Comparison of ENCODE assay signal across 23 cellular contexts in the genomic region with DNA sequence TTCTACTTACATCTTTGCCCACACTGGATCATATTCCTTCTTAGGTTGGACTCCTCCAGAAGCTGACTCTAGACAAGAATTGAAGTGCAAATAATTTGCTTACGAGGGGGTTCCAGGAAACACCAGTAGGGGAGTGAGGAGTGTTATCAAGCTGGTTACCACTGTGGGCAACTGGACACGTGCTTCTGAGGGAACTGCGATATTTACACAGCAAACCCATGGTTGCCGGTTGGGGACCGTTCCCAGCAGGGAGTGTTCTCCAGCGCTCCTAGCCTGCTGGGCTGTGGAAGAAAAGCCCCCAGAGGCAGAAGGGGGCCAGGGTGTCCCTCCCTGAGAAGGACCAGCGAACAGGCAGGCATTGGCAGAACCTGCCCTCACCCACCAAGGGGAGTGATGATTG. TPM values are rescaled to one million over a fixed set of nuclear protein-coding genes. Genes with fewer than 3 reads are reported as not detected.
DNase-seq lines count a peak whose midpoint lies in the region; ATAC-seq, FAIRE-seq and TF ChIP-seq lines count a peak whose summit lies in the region.
"Had no signal": no experiment of that assay in that cellular context is flagged by ENCODE, and none has a peak within 500 bp of the region (broad histone marks: within the 10 kb centered on the region; RNA-seq: fewer than 3 reads in every experiment).

No MANE protein-coding gene starts in this region.

- H3K27ac Mint-ChIP-seq in chondrocyte (ENCODE audit: unreplicated experiment) = no peak overlapping the region
- H3K27ac Mint-ChIP-seq: CD8-positive, alpha-beta T cell; HFFc6 had no signal

- no peak for TF ChIP-seq POLR2A in HepG2 (IDR thresholded peaks at IDR 0.05; ENCODE audit: insufficient read depth in 1 of 2, low read depth in 2 of 2, low read length in 2 of 2)
- TF ChIP-seq POLR2A in right lobe of liver (IDR thresholded peaks at IDR 0.05) = no peak
- TF ChIP-seq POLR2A in erythroblast (IDR thresholded peaks at IDR 0.05; ENCODE audit: low read length) = no peak

- H3K4me3 ChIP-seq in HepG2 (replicated peaks in 1 of 3; ENCODE audit: insufficient read depth in 1 of 3, low read depth in 2 of 3, low read length in 3 of 3) (no peak overlapping the region), right lobe of liver (no peak overlapping the region)
- H3K4me3 ChIP-seq: BLaER1 had no signal

- H3K36me3 ChIP-seq in HepG2 (replicated peaks in 1 of 2; ENCODE audit: control insufficient read depth in 1 of 2, insufficient read depth in 2 of 2, low read length in 2 of 2) (no peaks in the 10 kb centered on the region), right lobe of liver (no peaks in the 10 kb centered on the region)

- POLR2A ChIA-PET in HepG2 (lab: Yijun Ruan, JAX) = no interaction called here

- H3K27ac ChIP-seq in HepG2 (ENCODE audit: extremely low read length, insufficient read depth, low read length) = no peak overlapping the region
- no peak overlapping the region for H3K27ac ChIP-seq in right lobe of liver
- H3K27ac ChIP-seq: BLaER1, HL-60, RWPE1 had no signal

- H3K4me1 Mint-ChIP-seq in chondrocyte (ENCODE audit: low read depth) = peaks cover 27% of the 10 kb centered on the region

- H3K9me3 Mint-ChIP-seq in chondrocyte (ENCODE audit: low read depth) = no peaks in the 10 kb centered on the region
- H3K9me3 Mint-ChIP-seq: CD8-positive, alpha-beta T cell; HFFc6 had no signal

- no TSS peak for BruUV-seq in HepG2 (replicated peaks; lab: Mats Ljungman, UMichigan)

- H3K4me1 ChIP-seq in HepG2 (ENCODE audit: insufficient read depth, low read length) = peaks cover 31% of the 10 kb centered on the region
- no peaks in the 10 kb centered on the region for H3K4me1 ChIP-seq in right lobe of liver

- CTCF ChIA-PET in HepG2 (lab: Yijun Ruan, JAX; ENCODE audit: low intra/inter-chr PET ratio, low total read pairs) = interaction anchor here (0.6 kb wide), 1 partner anchor 40 kb away, joined by 3 read pairs; no protein-coding TSS in a partner anchor

- no peak for TF ChIP-seq CTCF in HepG2 (CRISPR knock-in tag; IDR thresholded peaks at IDR 0.05)
- TF ChIP-seq CTCF in right lobe of liver (IDR thresholded peaks at IDR 0.05) = no peak
- no peak for TF ChIP-seq CTCF in chondrocyte (IDR thresholded peaks at IDR 0.05)

- H3K4me3 Mint-ChIP-seq in chondrocyte (ENCODE audit: unreplicated experiment) = no peak overlapping the region
- H3K4me3 Mint-ChIP-seq: CD8-positive, alpha-beta T cell; HFFc6 had no signal

- intact Hi-C loops in HepG2 (cut with micrococcal nuclease; ENCODE audit: unreplicated experiment) (no loop called here), right lobe of liver (cut with DNase I) (no loop called here)

- no peak overlapping the region for H3K9ac ChIP-seq in HepG2 (ENCODE audit: insufficient read depth, low read depth, low read length)
- H3K9ac ChIP-seq: BLaER1 had no signal

- TF ChIP-seq RAD21 in HepG2 (CRISPR knock-in tag; IDR thresholded peaks at IDR 0.05) = no peak

- TF ChIP-seq EP300 in HepG2 (IDR thresholded peaks at IDR 0.05; ENCODE audit: low read depth in 2 of 2, low read length in 2 of 2) = no peak
- no peak for TF ChIP-seq EP300 in HepG2 (CRISPR knock-in tag; IDR thresholded peaks at IDR 0.05; ENCODE audit: borderline replicate concordance)

- in situ Hi-C loops in HepG2 (cut with HindIII; ENCODE audit: extremely low pct_ligation_motif_present, low pct_unique_long_range_greater_than_20kb) = no loop called here

- no peak overlapping the region for H2AFZ ChIP-seq in HepG2 (ENCODE audit: low read length)

- H3K27me3 ChIP-seq in HepG2 (ENCODE audit: control insufficient read depth in 1 of 2, insufficient read depth in 2 of 2, low read length in 2 of 2) (peaks cover 2 to 67% of the 10 kb centered on the region in 2 experiments; a peak in 4 of 5 replicates), right lobe of liver (no peaks in the 10 kb centered on the region)
- H3K27me3 ChIP-seq: BLaER1 had no signal

- ATAC-seq in HepG2 (0 out of 3 replicates have a peak, but pooled peaks have one; percentile 10), right lobe of liver (no peak), GM19397 (IDR thresholded peaks at IDR 0.05; ENCODE audit: unreplicated experiment) (no peak)
- ATAC-seq: CD8-positive, alpha-beta T cell; PC-3 had no signal

- peaks cover 1% of the 10 kb centered on the region for H3K36me3 Mint-ChIP-seq in chondrocyte (ENCODE audit: low read depth)
- H3K36me3 Mint-ChIP-seq: CD8-positive, alpha-beta T cell had no signal

- DNase-seq in HepG2 (ENCODE audit: low spot score) (no peak), right lobe of liver (no peak), NCI-H69 (lab: John Stamatoyannopoulos, UW) (peak; percentile 69), chondrocyte (ENCODE audit: low spot score) (peak; percentile 60), hypothalamus (lab: John Stamatoyannopoulos, UW) (no peak), erythroblast (lab: John Stamatoyannopoulos, UW) (no peak)
- DNase-seq: CD8-positive, alpha-beta T cell; DMS79 treated with DMSO at 0.1 percent for 48 hours; HFFc6; IMR-90; MM.1S; NCI-H1092; NCI-H1436 treated with DMSO at 0.1 percent for 48 hours; NCI-H2081; NCI-H446 treated with DMSO at 0.1 percent for 48 hours; NCI-H774; PC-3 had no signal

- no peaks in the 10 kb centered on the region for H3K9me3 ChIP-seq in HepG2 (ENCODE audit: low read length)
- no peaks in the 10 kb centered on the region for H3K9me3 ChIP-seq in right lobe of liver
- H3K9me3 ChIP-seq: BLaER1 had no signal

- WGBS in HepG2 (ENCODE audit: low lambda C conversion rate) = 0% methylated on average over 7 of the region's 7 CpGs
- 14% methylated on average over 4 of the region's 7 CpGs for WGBS in right lobe of liver (ENCODE audit: insufficient coverage, low coverage, low lambda C conversion rate, missing lambda C conversion rate)

- peaks cover 11% of the 10 kb centered on the region for H3K27me3 Mint-ChIP-seq in chondrocyte (ENCODE audit: low read depth)

- no peaks in the 10 kb centered on the region for H4K20me1 ChIP-seq in HepG2 (ENCODE audit: insufficient read depth, low read length)

- no peaks in the 10 kb centered on the region for H3K79me2 ChIP-seq in HepG2 (ENCODE audit: insufficient read depth, low read length)

- H3K4me2 ChIP-seq in HepG2 (ENCODE audit: low read depth, low read length) = no peak overlapping the region
- H3K4me2 ChIP-seq: BLaER1 had no signal

- FAIRE-seq in HepG2 (lab: Jason Lieb, UNC) = no peak
- FAIRE-seq: D721Med, H54 had no signal

TF ChIP-seq in HepG2, 621 proteins besides CTCF, POLR2A, EP300 and RAD21:
- TF ChIP-seq ZFP1 (CRISPR knock-in tag; IDR thresholded peaks at IDR 0.05) (no peak), PCBP1 (IDR thresholded peaks at IDR 0.05; ENCODE audit: borderline replicate concordance, low read depth, low read length) (no peak), MAF1 (CRISPR knock-in tag; IDR thresholded peaks at IDR 0.05; ENCODE audit: borderline replicate concordance) (no peak), FOXA1 (IDR thresholded peaks at IDR 0.05) (no peak), FOXA1 (CRISPR knock-in tag; IDR thresholded peaks at IDR 0.05) (peak; percentile 67), FOXA3 (CRISPR knock-in tag; IDR thresholded peaks at IDR 0.05) (0 out of 2 replicates have a peak, but pooled peaks have one; percentile 17), ZNF749 (CRISPR knock-in tag; IDR thresholded peaks at IDR 0.05; ENCODE audit: borderline replicate concordance) (no peak)
- TF ChIP-seq, protein P1, sequence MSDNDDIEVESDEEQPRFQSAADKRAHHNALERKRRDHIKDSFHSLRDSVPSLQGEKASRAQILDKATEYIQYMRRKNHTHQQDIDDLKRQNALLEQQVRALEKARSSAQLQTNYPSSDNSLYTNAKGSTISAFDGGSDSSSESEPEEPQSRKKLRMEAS (IDR thresholded peaks at IDR 0.05) = peak; percentile 40; the same call in 1 of the 2 replicates

RNA-seq across cellular contexts. Expression of a gene that starts 21.7 kb away (rescaled TPM):
- not detected in 2 replicates for total RNA-seq in HepG2 (2016; rRNA removed; fragmentation: Illumina TruSeq; extraction: Trizol)
- total RNA-seq in HepG2 (2016; cell fraction: cytosol; rRNA removed; fragmentation: Illumina TruSeq; extraction: Trizol; ENCODE audit: low read depth) = not detected in 2 replicates
- total RNA-seq in HepG2 (2016; cell fraction: insoluble cytoplasmic fraction; rRNA removed; fragmentation: Illumina TruSeq; extraction: Trizol) = not detected in 2 replicates
- not detected in 2 replicates for total RNA-seq in HepG2 (2016; cell fraction: membrane; rRNA removed; fragmentation: Illumina TruSeq; extraction: Trizol)
- not detected in 2 replicates for total RNA-seq in HepG2 (2016; cell fraction: nucleus; rRNA removed; fragmentation: Illumina TruSeq; extraction: Trizol)
- 0.28 and 0.30 TPM in 2 replicates for polyA plus RNA-seq in HepG2 (2011; rRNA removed)
- 0.38 and 0.42 TPM in 2 replicates for polyA plus RNA-seq in HepG2 (2011; cell fraction: cytosol; rRNA removed)
- polyA plus RNA-seq in HepG2 (2011; cell fraction: nucleus; rRNA removed) = 0.23 and 0.29 TPM in 2 replicates
- 0.19 TPM in 1 of 2 replicates, not detected in the other for polyA plus RNA-seq in HepG2 (2012)
- polyA plus RNA-seq in HepG2 (2016; cell fraction: cytosol; fragmentation: Illumina TruSeq; extraction: Trizol; ENCODE audit: low read depth) = 0.57 TPM in 1 of 2 replicates, not detected in the other
- polyA plus RNA-seq in HepG2 (2016; cell fraction: insoluble cytoplasmic fraction; fragmentation: Illumina TruSeq; extraction: Trizol; ENCODE audit: low read depth) = not detected in 2 replicates
- polyA plus RNA-seq in HepG2 (2016; cell fraction: membrane; fragmentation: Illumina TruSeq; extraction: Trizol; ENCODE audit: low read depth) = not detected in 2 replicates
- not detected in 2 replicates for polyA plus RNA-seq in HepG2 (2016; cell fraction: nucleus; fragmentation: Illumina TruSeq; extraction: Trizol; ENCODE audit: insufficient read depth, low read depth)
- polyA minus RNA-seq in HepG2 (2011; rRNA and poly(A)+ RNA removed; ENCODE audit: low replicate concordance) = 0.18 TPM in 1 of 2 replicates, not detected in the other
- not detected in 2 replicates for polyA minus RNA-seq in HepG2 (2011; cell fraction: cytosol; rRNA and poly(A)+ RNA removed)
- not detected in 2 replicates for polyA minus RNA-seq in HepG2 (2011; cell fraction: nucleus; rRNA and poly(A)+ RNA removed)
- total RNA-seq in right lobe of liver = 1 to 10 TPM in 2 of 6 experiments, under 1 TPM in 1, not detected in 3; 0.29 to 2.4 (median 1.1) TPM
- 31.8 to 62.6 TPM (median 33.7 TPM) in 3 replicates for total RNA-seq in chondrocyte
- total RNA-seq: CD8-positive, alpha-beta T cell had no signal

Comparison
In these comparisons a context has a peak if more than half of its experiments do, and no peak if none do; other contexts are left out.
1. DNase-seq: peak in NCI-H69 (single experiment) and chondrocyte (single experiment); none in HepG2 (single experiment), right lobe of liver (0 of 3), hypothalamus (0 of 51) and erythroblast (0 of 2).